20 cellular contexts compared by ENCODE assay signal in the genomic region with DNA sequence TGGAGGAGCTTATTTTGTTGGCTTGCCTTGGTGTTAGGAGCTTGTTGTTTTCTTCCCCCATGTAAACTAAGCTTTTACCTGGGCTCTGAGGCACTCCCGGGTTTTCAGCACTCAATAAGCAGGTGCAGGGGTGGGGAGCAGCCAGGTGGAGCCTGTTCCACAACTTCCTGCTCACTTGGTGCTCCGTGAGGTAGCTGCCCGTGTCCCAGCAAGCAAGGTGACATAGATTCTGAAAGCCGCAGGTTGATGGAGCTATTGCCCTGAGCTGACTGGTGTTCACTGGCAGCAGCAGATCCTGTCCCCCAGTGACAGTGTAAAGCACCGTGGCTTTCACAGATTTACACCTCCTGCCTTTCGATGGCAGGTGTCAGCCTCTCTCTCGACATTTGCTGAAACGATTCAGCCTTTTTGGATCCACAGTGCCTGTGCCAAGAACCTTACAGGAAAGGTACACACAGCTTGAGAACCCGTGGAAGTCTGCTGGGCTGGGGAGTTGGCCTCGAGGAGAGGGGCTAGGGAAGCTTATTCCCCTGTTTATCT.
DNase-seq lines count a peak whose midpoint lies in the region; ATAC-seq and TF ChIP-seq lines count a peak whose summit lies in the region.
"Had no signal": no experiment of that assay in that cellular context is flagged by ENCODE, and none has a peak within 500 bp of the region (broad histone marks: within the 10 kb centered on the region; RNA-seq: fewer than 3 reads in every experiment).

No MANE protein-coding gene starts in this region.

- no peak for TF ChIP-seq EP300 in stomach (IDR thresholded peaks at IDR 0.05)

- ATAC-seq in GM23338 (peak; percentile 51; the same call in 2 of the 3 replicates), GM21825 (IDR thresholded peaks at IDR 0.05; ENCODE audit: unreplicated experiment) (no peak)
- ATAC-seq: CD8-positive, alpha-beta T cell; gastroesophageal sphincter; left ventricle myocardium superior; stimulated activated effector memory CD8-positive, alpha-beta T cell treated with anti-CD3 and anti-CD28 coated beads, Interleukin-12 subunit alpha, Interleukin-12 subunit beta, amount 100 ng/mL, for 72 hours; T-cell had no signal

- H3K36me3 Mint-ChIP-seq in GM23338 (ENCODE audit: low read depth): no peaks in the 10 kb centered on the region
- H3K36me3 Mint-ChIP-seq: CD8-positive, alpha-beta T cell; stimulated activated effector memory CD8-positive, alpha-beta T cell treated with anti-CD3 and anti-CD28 coated beads, Interleukin-12 subunit alpha, Interleukin-12 subunit beta, amount 100 ng/mL, for 72 hours; T-cell had no signal

- H3K27me3 ChIP-seq in GM23338 (ENCODE audit: insufficient read depth) (no peaks in the 10 kb centered on the region), stomach (no peaks in the 10 kb centered on the region)
- H3K27me3 ChIP-seq: cardiac muscle cell, gastroesophageal sphincter had no signal

- no peak overlapping the region for H3K4me2 ChIP-seq in GM23338

- H3K79me2 ChIP-seq in GM23338 (replicated peaks; ENCODE audit: insufficient read depth): no peaks in the 10 kb centered on the region

- CTCF ChIA-PET in RWPE1 (lab: Yijun Ruan, JAX): interaction anchor here (0.5 to 0.6 kb wide), 2 partner anchors 49 to 612 kb away, joined by 3 to 6 read pairs; no protein-coding TSS in a partner anchor

- no peak overlapping the region for H3K27ac ChIP-seq in GM23338 (ENCODE audit: low read depth)
- peak overlapping the region in 3 of 5 donors; percentile 4 to 28 (median 22) for H3K27ac ChIP-seq in stomach
- no peak overlapping the region for H3K27ac ChIP-seq in RWPE1
- H3K27ac ChIP-seq: cardiac muscle cell, gastroesophageal sphincter had no signal

- H2AFZ ChIP-seq in GM23338: no peak overlapping the region

- no peak for TF ChIP-seq CTCF in GM23338 (conservative IDR thresholded peaks at IDR 0.05; ENCODE audit: low read depth in 2 of 2)
- peak in 1 of 7 experiments; percentile 19 for TF ChIP-seq CTCF in stomach (IDR thresholded peaks at IDR 0.05)
- TF ChIP-seq CTCF in RWPE1 (conservative IDR thresholded peaks at IDR 0.05; ENCODE audit: low read depth): no peak

- POLR2A ChIA-PET in RWPE1 (lab: Yijun Ruan, JAX; ENCODE audit: low non-redundant PET): interaction anchor here (0.6 kb wide), 1 partner anchor 46 kb away, joined by 4 read pairs; no protein-coding TSS in a partner anchor

- H3K9me2 ChIP-seq in GM23338 (ENCODE audit: insufficient read depth): no peaks in the 10 kb centered on the region

- H3K27ac Mint-ChIP-seq in GM23338: no peak overlapping the region
- H3K27ac Mint-ChIP-seq: CD8-positive, alpha-beta T cell; stimulated activated effector memory CD8-positive, alpha-beta T cell treated with anti-CD3 and anti-CD28 coated beads, Interleukin-12 subunit alpha, Interleukin-12 subunit beta, amount 100 ng/mL, for 72 hours; T-cell had no signal

- TF ChIP-seq POLR2A in stomach (IDR thresholded peaks at IDR 0.05): no peak

- DNase-seq in GM23338 (ENCODE audit: low spot score) (peak; percentile 10), NCI-H2107 (lab: John Stamatoyannopoulos, UW) (peak; percentile 36), cerebellar nuclear complex (lab: John Stamatoyannopoulos, UW) (peak; percentile 62 to 73), stomach (peak; percentile 74), RWPE1 (ENCODE audit: low spot score) (no peak)
- no peak for DNase-seq in stimulated activated naive CD4-positive, alpha-beta T cell treated with Interleukin-2 at 50 U/mL for 16 hours (lab: John Stamatoyannopoulos, UW)
- DNase-seq: activated CD4-positive, alpha-beta T cell treated with anti-CD3 and anti-CD28 coated beads, Interleukin-2, amount 50 U/mL, for 1 hour; activated CD8-positive, alpha-beta memory T cell treated with anti-CD3 and anti-CD28 coated beads, Interleukin-2, amount 50 U/mL, for 48 hours; activated effector memory CD4-positive, alpha-beta T cell treated with Interleukin-2 at 50 U/mL for 16 hours; CD8-positive, alpha-beta T cell; EL; erythroblast; left ventricle myocardium superior; nucleus accumbens; SHP77 treated with DMSO at 0.1 percent for 48 hours; T-cell had no signal

- no peaks in the 10 kb centered on the region for H3F3A ChIP-seq in GM23338 (replicated peaks; ENCODE audit: low read depth)

- WGBS in stomach, 5 donors: 21 to 56% (median 37%) methylated on average over 9 to 10 of the region's 10 CpGs

- H3K9me3 Mint-ChIP-seq in GM23338: no peaks in the 10 kb centered on the region
- H3K9me3 Mint-ChIP-seq: CD8-positive, alpha-beta T cell; stimulated activated effector memory CD8-positive, alpha-beta T cell treated with anti-CD3 and anti-CD28 coated beads, Interleukin-12 subunit alpha, Interleukin-12 subunit beta, amount 100 ng/mL, for 72 hours; T-cell had no signal

- no peak overlapping the region for H3K4me3 Mint-ChIP-seq in GM23338
- H3K4me3 Mint-ChIP-seq: CD8-positive, alpha-beta T cell; stimulated activated effector memory CD8-positive, alpha-beta T cell treated with anti-CD3 and anti-CD28 coated beads, Interleukin-12 subunit alpha, Interleukin-12 subunit beta, amount 100 ng/mL, for 72 hours; T-cell had no signal

- H4K20me1 ChIP-seq in GM23338 (replicated peaks; ENCODE audit: insufficient read depth): no peaks in the 10 kb centered on the region

- H3K4me1 Mint-ChIP-seq in GM23338: 0 out of 3 replicates have a peak, but pooled peaks cover 3% of the 10 kb centered on the region

- H3K4me3 ChIP-seq in GM23338 (no peak overlapping the region), stomach (no peak overlapping the region)
- H3K4me3 ChIP-seq: cardiac muscle cell, gastroesophageal sphincter had no signal

- H3K27me3 Mint-ChIP-seq in GM23338 (ENCODE audit: insufficient read depth, low read depth, poor library complexity): peaks cover 4% of the 10 kb centered on the region

- H3K4me1 ChIP-seq in GM23338 (ENCODE audit: insufficient read depth): no peaks in the 10 kb centered on the region
- peaks cover 3 to 33% (median 12%) of the 10 kb centered on the region in 4 donors for H3K4me1 ChIP-seq in stomach

- H3K36me3 ChIP-seq in GM23338 (ENCODE audit: insufficient read depth): no peaks in the 10 kb centered on the region; the same call in 1 of the 2 replicates
- no peaks in the 10 kb centered on the region for H3K36me3 ChIP-seq in stomach
- H3K36me3 ChIP-seq: cardiac muscle cell had no signal

- no peaks in the 10 kb centered on the region for H3K9me3 ChIP-seq in stomach
- H3K9me3 ChIP-seq: gastroesophageal sphincter had no signal

- intact Hi-C loops in stomach (cut with DNase I; ENCODE audit: low total_unique reads): no loop called here

TF ChIP-seq in GM23338, 12 proteins besides CTCF, POLR2A, EP300 and RAD21 (continues in another document):
- TF ChIP-seq STAT1 (IDR thresholded peaks at IDR 0.05; ENCODE audit: unreplicated experiment): no peak
- TF ChIP-seq POLR2AphosphoS5 (IDR thresholded peaks at IDR 0.05; ENCODE audit: low read depth): no peak

Comparison
In these comparisons a context has a peak if more than half of its experiments do, and no peak if none do; other contexts are left out.
1. DNase-seq: peak in GM23338 (single experiment), NCI-H2107 (single experiment), cerebellar nuclear complex (2 of 2) and stomach (single experiment); none in RWPE1 (single experiment) and stimulated activated naive CD4-positive, alpha-beta T cell treated with Interleukin-2 at 50 U/mL for 16 hours (single experiment).
2. H3K27ac ChIP-seq: peak in stomach (3 of 5); none in GM23338 (single experiment) and RWPE1 (single experiment).